Comparison of ENCODE assay signal across 22 cellular contexts in the genomic region with DNA sequence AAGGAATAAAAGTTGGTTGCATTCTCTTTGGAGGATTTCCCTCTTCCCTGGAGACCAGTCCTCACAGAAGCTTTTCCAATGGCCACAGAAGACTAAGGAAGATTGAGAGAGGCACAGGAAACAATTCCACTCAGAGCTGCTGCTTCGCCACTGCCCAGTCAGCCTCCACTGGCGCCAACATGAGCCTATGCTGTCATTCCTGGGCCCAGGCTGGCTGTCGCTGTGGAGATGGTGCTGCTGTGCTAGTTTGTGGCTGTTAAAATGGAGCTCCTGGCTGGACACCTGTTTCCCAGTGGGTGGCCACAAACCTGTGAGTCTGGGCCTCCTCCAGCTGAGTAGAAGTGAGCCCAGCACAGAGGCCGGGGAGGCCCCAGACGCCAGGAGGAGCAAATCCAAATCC.
"Had no signal": no experiment of that assay in that cellular context is flagged by ENCODE, and none has a peak within 500 bp of the region (broad histone marks: within the 10 kb centered on the region; RNA-seq: fewer than 3 reads in every experiment).

No MANE protein-coding gene starts in this region.

- H3K9me3 ChIP-seq: body of pancreas, colonic mucosa, thyroid gland, upper lobe of right lung had no signal

- H3K36me3 ChIP-seq: colonic mucosa, heart right ventricle, thyroid gland, upper lobe of right lung had no signal

- H3K27ac ChIP-seq: body of pancreas, colonic mucosa, heart right ventricle, skin epidermis, thyroid gland, upper lobe of right lung had no signal

- ATAC-seq: activated CD4-positive, alpha-beta T cell treated with anti-CD3 and anti-CD28 coated beads for 36 hours; activated CD8-positive, alpha-beta memory T cell treated with anti-CD3 and anti-CD28 coated beads, Interleukin-2, amount 10 ng/mL, durations not matched to agents 7 days and 5 days; activated CD8-positive, alpha-beta T cell treated with anti-CD3 and anti-CD28 coated beads, Interleukin-2, amount 10 ng/mL, durations not matched to agents 7 days and 5 days; activated naive CD4-positive, alpha-beta T cell treated with anti-CD3 and anti-CD28 coated beads, Interleukin-2, amount 50 U/mL, for 72 hours; body of pancreas; heart right ventricle; left cardiac atrium; naive thymus-derived CD8-positive, alpha-beta T cell; sciatic nerve; stimulated activated effector memory CD8-positive, alpha-beta T cell treated with anti-CD3 and anti-CD28 coated beads, Interleukin-12 subunit alpha, Interleukin-12 subunit beta, amount 100 ng/mL, for 72 hours; upper lobe of right lung had no signal

- H3K4me1 ChIP-seq: colonic mucosa, thyroid gland had no signal

- H3K4me3 ChIP-seq: body of pancreas, colonic mucosa, heart right ventricle, skin epidermis, thyroid gland, upper lobe of right lung had no signal

- H3K27me3 ChIP-seq: body of pancreas, colonic mucosa, heart right ventricle, thyroid gland, upper lobe of right lung had no signal

- DNase-seq: activated CD4-positive, alpha-beta T cell treated with anti-CD3 and anti-CD28 coated beads for 36 hours; activated CD4-positive, CD25-positive, alpha-beta regulatory T cell; activated CD8-positive, alpha-beta memory T cell treated with anti-CD3 and anti-CD28 coated beads, Interleukin-2, amount 10 ng/mL, durations not matched to agents 7 days and 5 days; activated CD8-positive, alpha-beta T cell treated with anti-CD3 and anti-CD28 coated beads, Interleukin-2, amount 10 ng/mL, durations not matched to agents 7 days and 5 days; activated T-cell treated with anti-CD3 and anti-CD28 coated beads, Interleukin-2, amount 50 U/mL, for 48 hours; aorta; body of pancreas; colonic mucosa; foreskin fibroblast; heart right ventricle; left cardiac atrium; mammary epithelial cell; naive thymus-derived CD8-positive, alpha-beta T cell; stimulated activated CD4-positive, alpha-beta T cell treated with anti-CD3 and anti-CD28 coated beads, Interleukin-12 subunit alpha, Interleukin-12 subunit beta, amount 100 ng/mL, for 4 hours; stimulated activated CD4-positive, alpha-beta T cell treated with anti-CD3 and anti-CD28 coated beads, Interleukin-4, amount 100 ng/mL, for 24 hours; T-helper 1 cell; thyroid gland; upper lobe of right lung had no signal
